ENCODE assay signal across 1 cellular context in the genomic region with DNA sequence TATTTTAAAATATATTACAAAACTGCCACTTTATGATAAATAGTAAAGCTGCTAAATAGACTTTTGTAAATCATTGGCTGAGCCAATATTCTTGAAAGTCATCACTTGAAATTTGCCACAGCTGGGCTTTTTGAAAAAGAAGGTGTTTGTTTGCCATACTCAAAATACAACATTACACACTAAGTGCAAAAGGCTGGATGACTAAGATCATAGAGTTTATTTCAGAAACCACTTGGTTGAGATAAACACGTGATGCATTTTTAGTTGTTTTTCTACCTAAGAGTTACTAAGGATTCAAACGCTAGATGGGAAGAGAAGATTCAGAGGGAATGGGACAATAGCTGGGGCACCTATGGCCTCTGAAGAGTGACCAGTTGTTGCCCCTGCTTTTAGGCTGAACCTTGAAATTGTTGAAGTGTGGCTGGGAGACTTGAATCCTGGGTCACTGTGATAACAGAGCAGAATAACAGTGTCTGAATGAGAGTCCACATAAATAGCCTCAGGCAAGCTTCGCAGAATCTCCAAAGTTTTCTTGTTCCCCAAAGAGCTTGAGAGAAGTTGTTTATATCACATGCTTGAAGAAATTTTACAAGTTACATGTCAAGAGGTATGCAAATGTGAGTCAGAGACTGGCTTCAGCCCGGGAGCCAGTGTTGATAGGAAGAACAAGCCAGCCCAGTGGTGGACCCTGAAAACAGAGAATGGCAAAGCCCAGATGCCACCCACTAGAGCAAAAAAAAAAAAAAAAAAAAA.
TF ChIP-seq lines count a peak whose summit lies in the region.

No MANE protein-coding gene starts in this region.

TF ChIP-seq in GM23338, 12 proteins besides CTCF, POLR2A, EP300 and RAD21 (continued from another document):
- TF ChIP-seq NANOG (IDR thresholded peaks at IDR 0.05; ENCODE audit: borderline replicate concordance) (no peak), POLR2AphosphoS5 (IDR thresholded peaks at IDR 0.05; ENCODE audit: low read depth) (no peak), EZH2 (IDR thresholded peaks at IDR 0.05; ENCODE audit: low read depth, unreplicated experiment) (no peak), ZNF331 (CRISPR knock-in tag; IDR thresholded peaks at IDR 0.05; ENCODE audit: low read depth) (no peak), JUNB (IDR thresholded peaks at IDR 0.05; ENCODE audit: unreplicated experiment) (no peak), ZNF114 (CRISPR knock-in tag; IDR thresholded peaks at IDR 0.05) (no peak), EZH2phosphoT487 (IDR thresholded peaks at IDR 0.05; ENCODE audit: unreplicated experiment) (no peak)
- TF ChIP-seq, protein P1, sequence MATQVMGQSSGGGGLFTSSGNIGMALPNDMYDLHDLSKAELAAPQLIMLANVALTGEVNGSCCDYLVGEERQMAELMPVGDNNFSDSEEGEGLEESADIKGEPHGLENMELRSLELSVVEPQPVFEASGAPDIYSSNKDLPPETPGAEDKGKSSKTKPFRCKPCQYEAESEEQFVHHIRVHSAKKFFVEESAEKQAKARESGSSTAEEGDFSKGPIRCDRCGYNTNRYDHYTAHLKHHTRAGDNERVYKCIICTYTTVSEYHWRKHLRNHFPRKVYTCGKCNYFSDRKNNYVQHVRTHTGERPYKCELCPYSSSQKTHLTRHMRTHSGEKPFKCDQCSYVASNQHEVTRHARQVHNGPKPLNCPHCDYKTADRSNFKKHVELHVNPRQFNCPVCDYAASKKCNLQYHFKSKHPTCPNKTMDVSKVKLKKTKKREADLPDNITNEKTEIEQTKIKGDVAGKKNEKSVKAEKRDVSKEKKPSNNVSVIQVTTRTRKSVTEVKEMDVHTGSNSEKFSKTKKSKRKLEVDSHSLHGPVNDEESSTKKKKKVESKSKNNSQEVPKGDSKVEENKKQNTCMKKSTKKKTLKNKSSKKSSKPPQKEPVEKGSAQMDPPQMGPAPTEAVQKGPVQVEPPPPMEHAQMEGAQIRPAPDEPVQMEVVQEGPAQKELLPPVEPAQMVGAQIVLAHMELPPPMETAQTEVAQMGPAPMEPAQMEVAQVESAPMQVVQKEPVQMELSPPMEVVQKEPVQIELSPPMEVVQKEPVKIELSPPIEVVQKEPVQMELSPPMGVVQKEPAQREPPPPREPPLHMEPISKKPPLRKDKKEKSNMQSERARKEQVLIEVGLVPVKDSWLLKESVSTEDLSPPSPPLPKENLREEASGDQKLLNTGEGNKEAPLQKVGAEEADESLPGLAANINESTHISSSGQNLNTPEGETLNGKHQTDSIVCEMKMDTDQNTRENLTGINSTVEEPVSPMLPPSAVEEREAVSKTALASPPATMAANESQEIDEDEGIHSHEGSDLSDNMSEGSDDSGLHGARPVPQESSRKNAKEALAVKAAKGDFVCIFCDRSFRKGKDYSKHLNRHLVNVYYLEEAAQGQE (IDR thresholded peaks at IDR 0.05; ENCODE audit: unreplicated experiment) = no peak
- TF ChIP-seq, protein P2, sequence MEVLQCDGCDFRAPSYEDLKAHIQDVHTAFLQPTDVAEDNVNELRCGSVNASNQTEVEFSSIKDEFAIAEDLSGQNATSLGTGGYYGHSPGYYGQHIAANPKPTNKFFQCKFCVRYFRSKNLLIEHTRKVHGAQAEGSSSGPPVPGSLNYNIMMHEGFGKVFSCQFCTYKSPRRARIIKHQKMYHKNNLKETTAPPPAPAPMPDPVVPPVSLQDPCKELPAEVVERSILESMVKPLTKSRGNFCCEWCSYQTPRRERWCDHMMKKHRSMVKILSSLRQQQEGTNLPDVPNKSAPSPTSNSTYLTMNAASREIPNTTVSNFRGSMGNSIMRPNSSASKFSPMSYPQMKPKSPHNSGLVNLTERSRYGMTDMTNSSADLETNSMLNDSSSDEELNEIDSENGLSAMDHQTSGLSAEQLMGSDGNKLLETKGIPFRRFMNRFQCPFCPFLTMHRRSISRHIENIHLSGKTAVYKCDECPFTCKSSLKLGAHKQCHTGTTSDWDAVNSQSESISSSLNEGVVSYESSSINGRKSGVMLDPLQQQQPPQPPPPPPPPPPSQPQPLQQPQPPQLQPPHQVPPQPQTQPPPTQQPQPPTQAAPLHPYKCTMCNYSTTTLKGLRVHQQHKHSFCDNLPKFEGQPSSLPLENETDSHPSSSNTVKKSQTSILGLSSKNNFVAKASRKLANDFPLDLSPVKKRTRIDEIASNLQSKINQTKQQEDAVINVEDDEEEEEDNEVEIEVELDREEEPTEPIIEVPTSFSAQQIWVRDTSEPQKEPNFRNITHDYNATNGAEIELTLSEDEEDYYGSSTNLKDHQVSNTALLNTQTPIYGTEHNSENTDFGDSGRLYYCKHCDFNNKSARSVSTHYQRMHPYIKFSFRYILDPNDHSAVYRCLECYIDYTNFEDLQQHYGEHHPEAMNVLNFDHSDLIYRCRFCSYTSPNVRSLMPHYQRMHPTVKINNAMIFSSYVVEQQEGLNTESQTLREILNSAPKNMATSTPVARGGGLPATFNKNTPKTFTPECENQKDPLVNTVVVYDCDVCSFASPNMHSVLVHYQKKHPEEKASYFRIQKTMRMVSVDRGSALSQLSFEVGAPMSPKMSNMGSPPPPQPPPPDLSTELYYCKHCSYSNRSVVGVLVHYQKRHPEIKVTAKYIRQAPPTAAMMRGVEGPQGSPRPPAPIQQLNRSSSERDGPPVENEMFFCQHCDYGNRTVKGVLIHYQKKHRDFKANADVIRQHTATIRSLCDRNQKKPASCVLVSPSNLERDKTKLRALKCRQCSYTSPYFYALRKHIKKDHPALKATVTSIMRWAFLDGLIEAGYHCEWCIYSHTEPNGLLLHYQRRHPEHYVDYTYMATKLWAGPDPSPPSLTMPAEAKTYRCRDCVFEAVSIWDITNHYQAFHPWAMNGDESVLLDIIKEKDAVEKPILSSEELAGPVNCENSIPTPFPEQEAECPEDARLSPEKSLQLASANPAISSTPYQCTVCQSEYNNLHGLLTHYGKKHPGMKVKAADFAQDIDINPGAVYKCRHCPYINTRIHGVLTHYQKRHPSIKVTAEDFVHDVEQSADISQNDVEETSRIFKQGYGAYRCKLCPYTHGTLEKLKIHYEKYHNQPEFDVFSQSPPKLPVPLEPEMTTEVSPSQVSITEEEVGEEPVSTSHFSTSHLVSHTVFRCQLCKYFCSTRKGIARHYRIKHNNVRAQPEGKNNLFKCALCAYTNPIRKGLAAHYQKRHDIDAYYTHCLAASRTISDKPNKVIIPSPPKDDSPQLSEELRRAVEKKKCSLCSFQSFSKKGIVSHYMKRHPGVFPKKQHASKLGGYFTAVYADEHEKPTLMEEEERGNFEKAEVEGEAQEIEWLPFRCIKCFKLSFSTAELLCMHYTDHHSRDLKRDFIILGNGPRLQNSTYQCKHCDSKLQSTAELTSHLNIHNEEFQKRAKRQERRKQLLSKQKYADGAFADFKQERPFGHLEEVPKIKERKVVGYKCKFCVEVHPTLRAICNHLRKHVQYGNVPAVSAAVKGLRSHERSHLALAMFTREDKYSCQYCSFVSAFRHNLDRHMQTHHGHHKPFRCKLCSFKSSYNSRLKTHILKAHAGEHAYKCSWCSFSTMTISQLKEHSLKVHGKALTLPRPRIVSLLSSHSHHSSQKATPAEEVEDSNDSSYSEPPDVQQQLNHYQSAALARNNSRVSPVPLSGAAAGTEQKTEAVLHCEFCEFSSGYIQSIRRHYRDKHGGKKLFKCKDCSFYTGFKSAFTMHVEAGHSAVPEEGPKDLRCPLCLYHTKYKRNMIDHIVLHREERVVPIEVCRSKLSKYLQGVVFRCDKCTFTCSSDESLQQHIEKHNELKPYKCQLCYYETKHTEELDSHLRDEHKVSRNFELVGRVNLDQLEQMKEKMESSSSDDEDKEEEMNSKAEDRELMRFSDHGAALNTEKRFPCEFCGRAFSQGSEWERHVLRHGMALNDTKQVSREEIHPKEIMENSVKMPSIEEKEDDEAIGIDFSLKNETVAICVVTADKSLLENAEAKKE (CRISPR knock-in tag; IDR thresholded peaks at IDR 0.05) = no peak
